In the genomic region with DNA sequence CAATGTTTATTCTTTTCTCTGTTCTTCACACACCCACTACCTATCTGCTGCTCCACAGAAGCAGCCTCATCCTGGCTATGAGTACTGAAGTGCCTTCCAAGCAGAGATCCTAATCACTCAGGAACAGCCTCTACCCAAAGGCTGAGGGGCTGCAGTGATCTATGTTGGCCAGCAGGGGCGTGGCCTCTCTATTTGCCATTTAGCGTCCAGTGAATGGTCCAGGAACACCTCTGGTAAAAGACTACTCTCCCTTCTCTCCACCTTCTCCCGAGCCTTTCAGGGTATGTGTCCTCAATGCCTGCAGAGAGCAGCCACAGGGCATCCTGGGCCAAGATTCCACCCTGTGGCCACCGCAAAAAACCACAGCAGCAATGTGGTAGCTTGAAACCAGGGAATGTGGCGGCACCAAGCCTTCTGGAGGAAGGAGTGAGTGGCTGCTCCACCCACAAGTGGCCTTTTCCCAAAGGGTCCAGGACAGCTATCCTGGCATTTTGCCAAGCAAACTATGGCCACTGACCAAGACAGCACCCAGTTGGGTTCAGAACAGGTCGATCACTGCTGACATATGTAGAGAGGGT, we compare ENCODE assay signal across 1 cellular context.
A peak's percentile ranks its signal among the peaks of the same experiment; 100 is the strongest.
TF ChIP-seq lines count a peak whose summit lies in the region.

No MANE protein-coding gene starts in this region.

TF ChIP-seq in HepG2, 621 proteins besides CTCF, POLR2A, EP300 and RAD21 (continued from another document):
- TF ChIP-seq STAG1 (CRISPR knock-in tag; IDR thresholded peaks at IDR 0.05) = peak; percentile 47
TF ChIP-seq in HepG2: peak in this region for 9.
